In genomic region chr1:246703581-246703980, GRCh38 we compare ENCODE assay signal across 17 cellular contexts. TPM values are rescaled to one million over a fixed set of nuclear protein-coding genes. Genes with fewer than 3 reads are reported as not detected.
DNase-seq lines count a peak whose midpoint lies in the region; ATAC-seq and TF ChIP-seq lines count a peak whose summit lies in the region.
"Had no signal": no experiment of that assay in that cellular context is flagged by ENCODE, and none has a peak within 500 bp of the region (broad histone marks: within the 10 kb centered on the region; RNA-seq: fewer than 3 reads in every experiment).

No MANE protein-coding gene starts in this region.

- TF ChIP-seq POLR2A in stomach (IDR thresholded peaks at IDR 0.05): no peak

- TF ChIP-seq CTCF in stomach (IDR thresholded peaks at IDR 0.05): no peak

- peaks cover 1% of the 10 kb centered on the region for H3K27me3 Mint-ChIP-seq in activated naive CD4-positive, alpha-beta T cell treated with anti-CD3 and anti-CD28 coated beads, Interleukin-2, amount 50 U/mL, for 24 hours

- no peak for DNase-seq in activated naive CD4-positive, alpha-beta T cell treated with anti-CD3 and anti-CD28 coated beads, Interleukin-2, amount 50 U/mL, for 72 hours (ENCODE audit: low spot score in 2 of 2)
- DNase-seq in NCI-H69 (lab: John Stamatoyannopoulos, UW) (peak; percentile 12), fibroblast of gingiva (ENCODE audit: low read depth) (peak; percentile 42), stomach (peak; percentile 46), GM19240 (ENCODE audit: insufficient read length, low spot score) (no peak), NCI-H2171 (lab: John Stamatoyannopoulos, UW) (no peak), islet precursor cell (no peak)
- DNase-seq: activated naive CD8-positive, alpha-beta T cell treated with anti-CD3 and anti-CD28 coated beads, Interleukin-2, amount 10 ng/mL, durations not matched to agents 7 days and 5 days; Caco-2; cerebellar nuclear complex; glutamatergic neuron; MM.1S; NCI-H2081; NCI-H774 had no signal

- no peaks in the 10 kb centered on the region for H3K36me3 Mint-ChIP-seq in activated naive CD4-positive, alpha-beta T cell treated with anti-CD3 and anti-CD28 coated beads, Interleukin-2, amount 50 U/mL, for 24 hours
- H3K36me3 Mint-ChIP-seq in activated naive CD4-positive, alpha-beta T cell treated with anti-CD3 and anti-CD28 coated beads, Interleukin-2, amount 50 U/mL, for 72 hours: no peaks in the 10 kb centered on the region
- H3K36me3 Mint-ChIP-seq: activated naive CD8-positive, alpha-beta T cell treated with anti-CD3 and anti-CD28 coated beads, Interleukin-2, amount 10 ng/mL, durations not matched to agents 7 days and 5 days had no signal

- 30 to 41% (median 35%) methylated on average over 8 of the region's 8 CpGs for WGBS in stomach, 5 donors

- no peak for ATAC-seq in activated naive CD4-positive, alpha-beta T cell treated with anti-CD3 and anti-CD28 coated beads, Interleukin-2, amount 50 U/mL, for 72 hours
- ATAC-seq: A549 had no signal

- H3K4me3 ChIP-seq in stomach: no peak overlapping the region
- H3K4me3 ChIP-seq: A549 had no signal

- H3K9me3 ChIP-seq in stomach: no peaks in the 10 kb centered on the region
- H3K9me3 ChIP-seq: A549, Caco-2 had no signal

- H3K36me3 ChIP-seq in stomach: no peaks in the 10 kb centered on the region

- H3K27ac Mint-ChIP-seq in activated naive CD4-positive, alpha-beta T cell treated with anti-CD3 and anti-CD28 coated beads, Interleukin-2, amount 50 U/mL, for 24 hours: peak overlapping the region; percentile 12
- H3K27ac Mint-ChIP-seq in activated naive CD4-positive, alpha-beta T cell treated with anti-CD3 and anti-CD28 coated beads, Interleukin-2, amount 50 U/mL, for 72 hours: no peak overlapping the region
- H3K27ac Mint-ChIP-seq: activated naive CD8-positive, alpha-beta T cell treated with anti-CD3 and anti-CD28 coated beads, Interleukin-2, amount 10 ng/mL, durations not matched to agents 7 days and 5 days had no signal

- intact Hi-C loops in stomach (cut with DNase I; ENCODE audit: low total_unique reads): no loop called here

- H3K4me3 Mint-ChIP-seq in activated naive CD4-positive, alpha-beta T cell treated with anti-CD3 and anti-CD28 coated beads, Interleukin-2, amount 50 U/mL, for 24 hours: no peak overlapping the region
- H3K4me3 Mint-ChIP-seq: activated naive CD8-positive, alpha-beta T cell treated with anti-CD3 and anti-CD28 coated beads, Interleukin-2, amount 10 ng/mL, durations not matched to agents 7 days and 5 days had no signal

- no peak overlapping the region for H3K27ac ChIP-seq in stomach
- H3K27ac ChIP-seq: A549, epithelial cell of prostate had no signal

- H3K4me1 ChIP-seq in stomach: peaks cover 4 to 24% (median 8%) of the 10 kb centered on the region in 4 donors
- H3K4me1 ChIP-seq: Caco-2 had no signal

- H3K27me3 ChIP-seq in stomach: no peaks in the 10 kb centered on the region

- no peaks in the 10 kb centered on the region for H3K9me3 Mint-ChIP-seq in activated naive CD4-positive, alpha-beta T cell treated with anti-CD3 and anti-CD28 coated beads, Interleukin-2, amount 50 U/mL, for 24 hours
- H3K9me3 Mint-ChIP-seq in activated naive CD4-positive, alpha-beta T cell treated with anti-CD3 and anti-CD28 coated beads, Interleukin-2, amount 50 U/mL, for 72 hours: no peaks in the 10 kb centered on the region
- H3K9me3 Mint-ChIP-seq: activated naive CD8-positive, alpha-beta T cell treated with anti-CD3 and anti-CD28 coated beads, Interleukin-2, amount 10 ng/mL, durations not matched to agents 7 days and 5 days had no signal

- H3K4me1 Mint-ChIP-seq in activated naive CD4-positive, alpha-beta T cell treated with anti-CD3 and anti-CD28 coated beads, Interleukin-2, amount 50 U/mL, for 24 hours: peaks cover 5% of the 10 kb centered on the region

- no peak for TF ChIP-seq EP300 in stomach (IDR thresholded peaks at IDR 0.05)

RNA-seq across cellular contexts. Expression of gene SCCPDH, which starts 20.6 kb away (rescaled TPM):
- 10 to 100 TPM; 13.5 to 32.3 TPM for total RNA-seq in activated naive CD4-positive, alpha-beta T cell treated with anti-CD3 and anti-CD28 coated beads, Interleukin-2, amount 50 U/mL, for 72 hours
- 10 to 100 TPM; 13.4 to 66.3 (median 21.7) TPM for total RNA-seq in stomach
- 10 to 100 TPM; 13.6 to 19.9 (median 15.4) TPM for polyA plus RNA-seq in stomach

Comparison
In these comparisons a context has a peak if more than half of its experiments do, and no peak if none do; other contexts are left out.
1. DNase-seq: peak in NCI-H69 (single experiment), fibroblast of gingiva (single experiment) and stomach (single experiment); none in activated naive CD4-positive, alpha-beta T cell treated with anti-CD3 and anti-CD28 coated beads, Interleukin-2, amount 50 U/mL, for 72 hours (0 of 2), GM19240 (single experiment), NCI-H2171 (single experiment) and islet precursor cell (single experiment).